ENCODE assay signal across 8 cellular contexts in the genomic region with DNA sequence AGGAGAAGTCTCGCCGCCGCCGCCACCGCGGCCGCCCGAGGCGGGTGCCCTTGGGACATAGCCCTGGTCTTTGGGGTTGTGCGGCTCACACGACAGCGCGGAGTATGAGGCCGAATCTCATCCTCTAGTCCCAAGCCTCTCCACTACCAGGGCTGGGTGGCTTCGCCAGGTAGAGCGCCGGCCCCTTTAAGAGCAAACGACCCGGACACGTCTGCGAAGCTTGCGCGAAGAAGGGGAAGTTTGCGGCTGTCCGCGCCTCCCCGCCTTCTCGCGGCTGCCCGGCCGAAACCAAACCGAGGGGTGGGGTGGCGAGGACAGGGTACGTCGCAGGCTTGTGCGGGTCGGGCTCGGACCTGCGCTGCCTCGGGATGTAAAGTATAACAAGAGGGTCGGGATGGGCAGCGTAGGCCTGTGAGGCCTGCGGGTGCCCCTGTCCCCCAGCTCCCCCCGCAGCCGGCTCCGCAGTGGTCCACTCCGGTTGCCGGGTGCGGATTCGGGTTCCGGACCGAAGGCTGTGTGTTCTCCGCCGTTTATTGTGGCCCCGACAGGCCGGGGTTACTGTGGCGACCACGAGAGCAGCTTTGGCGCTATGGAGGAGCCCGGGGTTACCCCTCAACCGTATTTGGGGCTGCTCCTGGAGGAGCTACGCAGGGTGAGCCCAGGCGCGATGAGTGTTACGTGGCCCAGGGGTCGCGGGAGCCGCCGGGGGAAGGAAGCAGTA. TPM values are rescaled to one million over a fixed set of nuclear protein-coding genes. Genes with fewer than 3 reads are reported as not detected.
DNase-seq lines count a peak whose midpoint lies in the region; ATAC-seq and TF ChIP-seq lines count a peak whose summit lies in the region.

No MANE protein-coding gene starts in this region.

- H3K9me3 Mint-ChIP-seq in nephron progenitor cell: peaks cover 30% of the 10 kb centered on the region
- H3K9me3 Mint-ChIP-seq in stimulated activated naive CD8-positive, alpha-beta T cell treated with anti-CD3 and anti-CD28 coated beads, Interleukin-15, amount 100 ng/mL, for 72 hours: peaks cover 6 to 7% of the 10 kb centered on the region in 2 donors

- peak; percentile 88 for ATAC-seq in GM21717 (IDR thresholded peaks at IDR 0.05; ENCODE audit: unreplicated experiment)
- ATAC-seq in stimulated activated naive CD8-positive, alpha-beta T cell treated with anti-CD3 and anti-CD28 coated beads, Interleukin-15, amount 100 ng/mL, for 72 hours: peak; percentile 86

- CTCF ChIA-PET in RWPE1 (lab: Yijun Ruan, JAX): no interaction called here

- no peaks in the 10 kb centered on the region for H3K27me3 Mint-ChIP-seq in nephron progenitor cell (ENCODE audit: low read depth, poor library complexity)
- H3K27me3 Mint-ChIP-seq in stimulated activated naive CD8-positive, alpha-beta T cell treated with anti-CD3 and anti-CD28 coated beads, Interleukin-15, amount 100 ng/mL, for 72 hours: no peaks in the 10 kb centered on the region

- peak overlapping the region; percentile 87 for H3K4me3 Mint-ChIP-seq in nephron progenitor cell
- peak overlapping the region; percentile 85 to 88 for H3K4me3 Mint-ChIP-seq in stimulated activated naive CD8-positive, alpha-beta T cell treated with anti-CD3 and anti-CD28 coated beads, Interleukin-15, amount 100 ng/mL, for 72 hours

- TF ChIP-seq CTCF in RWPE1 (conservative IDR thresholded peaks at IDR 0.05; ENCODE audit: low read depth): no peak
- TF ChIP-seq CTCF in fibroblast of the aortic adventitia (IDR thresholded peaks at IDR 0.05; ENCODE audit: insufficient read depth, low read length): no peak
- no peak for TF ChIP-seq CTCF in nephron progenitor cell (IDR thresholded peaks at IDR 0.05)

- DNase-seq in Daoy (ENCODE audit: low read depth): peak; percentile 90
- DNase-seq in Jurkat, Clone E6-1 (ENCODE audit: low read depth, low spot score): peak; percentile 71
- DNase-seq in RWPE1 (ENCODE audit: low spot score): peak; percentile 68
- DNase-seq in activated T-helper 9 cell treated with anti-CD3 and anti-CD28 coated beads, Interleukin-2, amount 50 U/mL, for 16 hours (ENCODE audit: low read depth): peak; percentile 64
- peak; percentile 86 for DNase-seq in fibroblast of the aortic adventitia (ENCODE audit: low read depth)
- DNase-seq in nephron progenitor cell: peak; percentile 77
- DNase-seq in stimulated activated naive CD8-positive, alpha-beta T cell treated with anti-CD3 and anti-CD28 coated beads, Interleukin-15, amount 100 ng/mL, for 72 hours: peak; percentile 87

- peak overlapping the region; percentile 95 for H3K27ac ChIP-seq in RWPE1

- POLR2A ChIA-PET in RWPE1 (lab: Yijun Ruan, JAX; ENCODE audit: low non-redundant PET): interaction anchor here (0.6 to 2.4 kb wide), 7 partner anchors 25 to 166 kb away, joined by 3 to 21 read pairs (median 3); a partner anchor contains a TSS

- peaks cover 38% of the 10 kb centered on the region for H3K4me1 Mint-ChIP-seq in nephron progenitor cell
- peaks cover 57% of the 10 kb centered on the region for H3K4me1 Mint-ChIP-seq in stimulated activated naive CD8-positive, alpha-beta T cell treated with anti-CD3 and anti-CD28 coated beads, Interleukin-15, amount 100 ng/mL, for 72 hours

- H3K27ac Mint-ChIP-seq in nephron progenitor cell: peak overlapping the region; percentile 98
- H3K27ac Mint-ChIP-seq in stimulated activated naive CD8-positive, alpha-beta T cell treated with anti-CD3 and anti-CD28 coated beads, Interleukin-15, amount 100 ng/mL, for 72 hours: peak overlapping the region; percentile 100

- peaks cover 17% of the 10 kb centered on the region for H3K36me3 Mint-ChIP-seq in nephron progenitor cell (ENCODE audit: low read depth)

- H3K4me3 ChIP-seq in Jurkat, Clone E6-1 (ENCODE audit: low read length): peak overlapping the region; percentile 59
- peak overlapping the region; percentile 96 for H3K4me3 ChIP-seq in fibroblast of the aortic adventitia (ENCODE audit: low read depth, low read length)

RNA-seq across cellular contexts. Expression of a gene that starts 33.3 kb away (rescaled TPM):
- 19.1 and 27.7 TPM in 2 replicates for total RNA-seq in Daoy (2014; rRNA removed; shearing (Covaris generic))
- polyA plus RNA-seq in Jurkat, Clone E6-1 (2012; ENCODE audit: insufficient read depth, insufficient read length): 16.6 TPM
- total RNA-seq in fibroblast of the aortic adventitia (ENCODE audit: low replicate concordance): 20.4 and 121 TPM in 2 replicates

Comparison
In these comparisons a context has a peak if more than half of its experiments do, and no peak if none do; other contexts are left out.
1. Peak in every context shown above with its lines: DNase-seq, ATAC-seq, H3K4me3 ChIP-seq and H3K27ac ChIP-seq.